In the genomic region with DNA sequence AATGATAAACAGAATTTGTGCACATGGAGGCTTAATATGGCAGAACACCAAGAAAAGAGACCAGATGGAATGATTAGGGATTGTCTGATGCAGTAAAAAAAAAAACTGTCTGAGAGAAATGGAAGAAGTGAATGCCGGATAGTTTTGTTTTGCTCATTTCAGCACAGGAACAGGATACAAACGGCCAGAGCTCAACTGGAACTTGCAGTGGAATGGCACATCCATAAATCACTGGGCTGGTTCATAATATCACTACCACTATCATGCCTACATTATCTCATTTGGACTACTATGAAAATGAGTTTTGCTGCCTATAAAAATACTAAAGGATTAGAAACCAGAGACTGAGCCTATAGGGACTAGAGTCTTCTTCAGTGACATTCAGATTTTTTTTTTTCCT, we compare ENCODE assay signal across 21 cellular contexts. TPM values are rescaled to one million over a fixed set of nuclear protein-coding genes. Genes with fewer than 3 reads are reported as not detected.
DNase-seq lines count a peak whose midpoint lies in the region; ATAC-seq and TF ChIP-seq lines count a peak whose summit lies in the region.
"Had no signal": no experiment of that assay in that cellular context is flagged by ENCODE, and none has a peak within 500 bp of the region (broad histone marks: within the 10 kb centered on the region; RNA-seq: fewer than 3 reads in every experiment).

No MANE protein-coding gene starts in this region.

- H3K27me3 Mint-ChIP-seq in activated naive CD8-positive, alpha-beta T cell: no peaks in the 10 kb centered on the region
- no peaks in the 10 kb centered on the region for H3K27me3 Mint-ChIP-seq in activated naive CD8-positive, alpha-beta T cell treated with anti-CD3 and anti-CD28 coated beads, Interleukin-2, amount 50 U/mL, for 24 hours
- H3K27me3 Mint-ChIP-seq in HFFc6 (ENCODE audit: insufficient read depth) (no peaks in the 10 kb centered on the region), chondrocyte (ENCODE audit: low read depth) (no peaks in the 10 kb centered on the region), mesothelial cell of epicardium (ENCODE audit: low read depth) (no peaks in the 10 kb centered on the region)

- DNase-seq in activated naive CD8-positive, alpha-beta T cell treated with anti-CD3 and anti-CD28 coated beads, Interleukin-2, amount 50 U/mL, for 24 hours: no peak
- DNase-seq in HFFc6 (no peak), chondrocyte (ENCODE audit: low spot score) (no peak), mesothelial cell of epicardium (ENCODE audit: low spot score in 2 of 2, unreplicated experiment in 2 of 2) (no peak), NOMO-1 treated with DMSO at 0.1 percent for 48 hours (lab: John Stamatoyannopoulos, UW; ENCODE audit: unreplicated experiment) (no peak)
- DNase-seq in stimulated activated effector memory CD8-positive, alpha-beta T cell treated with anti-CD3 and anti-CD28 coated beads, Interleukin-12 subunit alpha, Interleukin-12 subunit beta, amount 100 ng/mL, for 72 hours (ENCODE audit: low spot score in 2 of 2): no peak
- DNase-seq: 8988T, ACHN, DMS153, GM23248, NCI-H1092, NCI-H1417 treated with DMSO at 0.1 percent for 48 hours, NCI-H1694 treated with DMSO at 0.1 percent for 48 hours, NCI-H2081 treated with DMSO at 0.1 percent for 48 hours, NCI-H446, NCI-H524 treated with DMSO at 0.1 percent for 48 hours, NCI-H774, PC-3, SK-N-SH had no signal

- no peak for ATAC-seq in activated naive CD8-positive, alpha-beta T cell treated with anti-CD3 and anti-CD28 coated beads, Interleukin-2, amount 50 U/mL, for 24 hours
- no peak for ATAC-seq in HG03442 (IDR thresholded peaks at IDR 0.05; ENCODE audit: unreplicated experiment)
- ATAC-seq in stimulated activated effector memory CD8-positive, alpha-beta T cell treated with anti-CD3 and anti-CD28 coated beads, Interleukin-12 subunit alpha, Interleukin-12 subunit beta, amount 100 ng/mL, for 72 hours: no peak
- ATAC-seq: PC-3 had no signal

- peak overlapping the region; percentile 11 for H3K27ac Mint-ChIP-seq in activated naive CD8-positive, alpha-beta T cell
- H3K27ac Mint-ChIP-seq in activated naive CD8-positive, alpha-beta T cell treated with anti-CD3 and anti-CD28 coated beads, Interleukin-2, amount 50 U/mL, for 24 hours: no peak overlapping the region
- H3K27ac Mint-ChIP-seq in HFFc6 (peak overlapping the region; percentile 44), chondrocyte (ENCODE audit: unreplicated experiment) (peak overlapping the region; percentile 61), mesothelial cell of epicardium (peak overlapping the region; percentile 47)
- no peak overlapping the region for H3K27ac Mint-ChIP-seq in stimulated activated effector memory CD8-positive, alpha-beta T cell treated with anti-CD3 and anti-CD28 coated beads, Interleukin-12 subunit alpha, Interleukin-12 subunit beta, amount 100 ng/mL, for 72 hours

- peaks cover 70% of the 10 kb centered on the region for H3K4me1 Mint-ChIP-seq in activated naive CD8-positive, alpha-beta T cell (ENCODE audit: low read depth)
- H3K4me1 Mint-ChIP-seq in activated naive CD8-positive, alpha-beta T cell treated with anti-CD3 and anti-CD28 coated beads, Interleukin-2, amount 50 U/mL, for 24 hours: peaks cover 42% of the 10 kb centered on the region
- H3K4me1 Mint-ChIP-seq in HFFc6 (ENCODE audit: low read depth) (peaks cover 89% of the 10 kb centered on the region), chondrocyte (ENCODE audit: low read depth) (peaks cover 41% of the 10 kb centered on the region), mesothelial cell of epicardium (peaks cover 24% of the 10 kb centered on the region)
- peaks cover 29% of the 10 kb centered on the region for H3K4me1 Mint-ChIP-seq in stimulated activated effector memory CD8-positive, alpha-beta T cell treated with anti-CD3 and anti-CD28 coated beads, Interleukin-12 subunit alpha, Interleukin-12 subunit beta, amount 100 ng/mL, for 72 hours

- no peaks in the 10 kb centered on the region for H3K9me3 Mint-ChIP-seq in activated naive CD8-positive, alpha-beta T cell (ENCODE audit: low read depth)
- H3K9me3 Mint-ChIP-seq in activated naive CD8-positive, alpha-beta T cell treated with anti-CD3 and anti-CD28 coated beads, Interleukin-2, amount 50 U/mL, for 24 hours: no peaks in the 10 kb centered on the region
- H3K9me3 Mint-ChIP-seq in HFFc6 (no peaks in the 10 kb centered on the region), chondrocyte (ENCODE audit: low read depth) (no peaks in the 10 kb centered on the region), mesothelial cell of epicardium (no peaks in the 10 kb centered on the region)
- H3K9me3 Mint-ChIP-seq in stimulated activated effector memory CD8-positive, alpha-beta T cell treated with anti-CD3 and anti-CD28 coated beads, Interleukin-12 subunit alpha, Interleukin-12 subunit beta, amount 100 ng/mL, for 72 hours: no peaks in the 10 kb centered on the region

- peaks cover 21% of the 10 kb centered on the region for H3K36me3 Mint-ChIP-seq in activated naive CD8-positive, alpha-beta T cell
- H3K36me3 Mint-ChIP-seq in activated naive CD8-positive, alpha-beta T cell treated with anti-CD3 and anti-CD28 coated beads, Interleukin-2, amount 50 U/mL, for 24 hours (ENCODE audit: low read depth): peaks cover 39% of the 10 kb centered on the region
- H3K36me3 Mint-ChIP-seq in HFFc6 (ENCODE audit: low read depth): peaks cover 28% of the 10 kb centered on the region
- peaks cover 3% of the 10 kb centered on the region for H3K36me3 Mint-ChIP-seq in chondrocyte (ENCODE audit: low read depth)
- peaks cover 10% of the 10 kb centered on the region for H3K36me3 Mint-ChIP-seq in mesothelial cell of epicardium
- peaks cover 53% of the 10 kb centered on the region for H3K36me3 Mint-ChIP-seq in stimulated activated effector memory CD8-positive, alpha-beta T cell treated with anti-CD3 and anti-CD28 coated beads, Interleukin-12 subunit alpha, Interleukin-12 subunit beta, amount 100 ng/mL, for 72 hours

- H3K4me3 Mint-ChIP-seq in activated naive CD8-positive, alpha-beta T cell: no peak overlapping the region
- no peak overlapping the region for H3K4me3 Mint-ChIP-seq in activated naive CD8-positive, alpha-beta T cell treated with anti-CD3 and anti-CD28 coated beads, Interleukin-2, amount 50 U/mL, for 24 hours
- H3K4me3 Mint-ChIP-seq in HFFc6 (no peak overlapping the region), chondrocyte (ENCODE audit: unreplicated experiment) (no peak overlapping the region), mesothelial cell of epicardium (no peak overlapping the region)
- H3K4me3 Mint-ChIP-seq in stimulated activated effector memory CD8-positive, alpha-beta T cell treated with anti-CD3 and anti-CD28 coated beads, Interleukin-12 subunit alpha, Interleukin-12 subunit beta, amount 100 ng/mL, for 72 hours: no peak overlapping the region

- TF ChIP-seq CTCF in HFFc6 (IDR thresholded peaks at IDR 0.05) (no peak), chondrocyte (IDR thresholded peaks at IDR 0.05) (no peak), mesothelial cell of epicardium (IDR thresholded peaks at IDR 0.05; ENCODE audit: unreplicated experiment) (no peak)

RNA-seq across cellular contexts. Expression of a gene that starts 9.7 kb away (rescaled TPM):
- total RNA-seq in HFFc6 (2021; fragmentation: NEBNext Ultra II Directional; extraction: Animal tissue kit (Norgen Biotek cat#: 25700)): 10 to 100 TPM; 49.8 to 61.3 (median 55.3) TPM
- 48.2 to 57.5 TPM (median 52.4 TPM) in 3 replicates for total RNA-seq in chondrocyte
- total RNA-seq in mesothelial cell of epicardium: 59.6 to 60.5 TPM (median 59.7 TPM) in 3 replicates

Comparison
In these comparisons a context has a peak if more than half of its experiments do, and no peak if none do; other contexts are left out.
1. H3K27ac Mint-ChIP-seq: peak in activated naive CD8-positive, alpha-beta T cell (single experiment), HFFc6 (single experiment), chondrocyte (single experiment) and mesothelial cell of epicardium (single experiment); none in activated naive CD8-positive, alpha-beta T cell treated with anti-CD3 and anti-CD28 coated beads, Interleukin-2, amount 50 U/mL, for 24 hours (single experiment) and stimulated activated effector memory CD8-positive, alpha-beta T cell treated with anti-CD3 and anti-CD28 coated beads, Interleukin-12 subunit alpha, Interleukin-12 subunit beta, amount 100 ng/mL, for 72 hours (single experiment).